In the genomic region with DNA sequence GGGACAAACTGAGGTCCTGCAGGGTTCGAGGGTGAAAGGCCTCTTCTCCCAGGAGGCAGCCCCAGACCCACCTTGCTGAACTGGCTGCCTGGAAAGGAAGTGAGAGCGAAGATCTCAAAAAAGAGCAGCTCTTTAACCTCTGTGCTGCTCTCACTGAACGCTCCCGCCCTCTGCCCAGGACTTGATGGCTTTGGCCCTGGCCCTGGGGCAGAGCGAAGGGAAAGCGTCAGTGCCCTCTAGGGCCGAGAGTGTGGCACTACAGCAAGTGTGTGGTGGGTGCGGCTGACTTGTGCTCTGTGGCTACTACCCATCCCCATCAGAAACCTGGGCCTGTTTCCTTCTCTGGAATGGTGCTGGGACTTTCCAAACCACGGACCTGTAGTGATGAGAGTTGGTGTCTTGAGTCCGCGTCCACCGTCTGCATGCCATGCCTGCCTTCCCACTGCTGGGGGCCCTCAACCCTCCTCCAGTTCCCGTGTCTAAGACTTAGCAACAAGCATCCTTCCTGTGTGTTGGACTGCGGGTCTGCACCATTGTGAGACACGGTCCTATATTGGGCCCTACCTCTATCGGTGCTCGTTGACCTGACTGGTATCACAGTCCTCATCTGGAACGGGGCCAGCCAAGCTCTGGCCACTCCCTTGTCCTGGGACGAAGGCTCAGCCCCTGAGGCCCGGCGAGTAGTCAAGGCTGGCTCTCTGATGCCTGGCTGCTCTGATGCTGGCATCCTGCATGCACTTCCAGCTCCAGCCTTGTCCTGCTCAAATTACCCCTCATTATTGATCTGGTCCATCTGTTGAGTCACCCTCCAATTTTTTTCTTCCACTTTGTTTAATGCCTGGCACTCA, we compare ENCODE assay signal across 1 cellular context.
TF ChIP-seq lines count a peak whose summit lies in the region.

No MANE protein-coding gene starts in this region.

TF ChIP-seq in HepG2, 621 proteins besides CTCF, POLR2A, EP300 and RAD21 (continued from another document and continues in another):
- TF ChIP-seq, protein P1, sequence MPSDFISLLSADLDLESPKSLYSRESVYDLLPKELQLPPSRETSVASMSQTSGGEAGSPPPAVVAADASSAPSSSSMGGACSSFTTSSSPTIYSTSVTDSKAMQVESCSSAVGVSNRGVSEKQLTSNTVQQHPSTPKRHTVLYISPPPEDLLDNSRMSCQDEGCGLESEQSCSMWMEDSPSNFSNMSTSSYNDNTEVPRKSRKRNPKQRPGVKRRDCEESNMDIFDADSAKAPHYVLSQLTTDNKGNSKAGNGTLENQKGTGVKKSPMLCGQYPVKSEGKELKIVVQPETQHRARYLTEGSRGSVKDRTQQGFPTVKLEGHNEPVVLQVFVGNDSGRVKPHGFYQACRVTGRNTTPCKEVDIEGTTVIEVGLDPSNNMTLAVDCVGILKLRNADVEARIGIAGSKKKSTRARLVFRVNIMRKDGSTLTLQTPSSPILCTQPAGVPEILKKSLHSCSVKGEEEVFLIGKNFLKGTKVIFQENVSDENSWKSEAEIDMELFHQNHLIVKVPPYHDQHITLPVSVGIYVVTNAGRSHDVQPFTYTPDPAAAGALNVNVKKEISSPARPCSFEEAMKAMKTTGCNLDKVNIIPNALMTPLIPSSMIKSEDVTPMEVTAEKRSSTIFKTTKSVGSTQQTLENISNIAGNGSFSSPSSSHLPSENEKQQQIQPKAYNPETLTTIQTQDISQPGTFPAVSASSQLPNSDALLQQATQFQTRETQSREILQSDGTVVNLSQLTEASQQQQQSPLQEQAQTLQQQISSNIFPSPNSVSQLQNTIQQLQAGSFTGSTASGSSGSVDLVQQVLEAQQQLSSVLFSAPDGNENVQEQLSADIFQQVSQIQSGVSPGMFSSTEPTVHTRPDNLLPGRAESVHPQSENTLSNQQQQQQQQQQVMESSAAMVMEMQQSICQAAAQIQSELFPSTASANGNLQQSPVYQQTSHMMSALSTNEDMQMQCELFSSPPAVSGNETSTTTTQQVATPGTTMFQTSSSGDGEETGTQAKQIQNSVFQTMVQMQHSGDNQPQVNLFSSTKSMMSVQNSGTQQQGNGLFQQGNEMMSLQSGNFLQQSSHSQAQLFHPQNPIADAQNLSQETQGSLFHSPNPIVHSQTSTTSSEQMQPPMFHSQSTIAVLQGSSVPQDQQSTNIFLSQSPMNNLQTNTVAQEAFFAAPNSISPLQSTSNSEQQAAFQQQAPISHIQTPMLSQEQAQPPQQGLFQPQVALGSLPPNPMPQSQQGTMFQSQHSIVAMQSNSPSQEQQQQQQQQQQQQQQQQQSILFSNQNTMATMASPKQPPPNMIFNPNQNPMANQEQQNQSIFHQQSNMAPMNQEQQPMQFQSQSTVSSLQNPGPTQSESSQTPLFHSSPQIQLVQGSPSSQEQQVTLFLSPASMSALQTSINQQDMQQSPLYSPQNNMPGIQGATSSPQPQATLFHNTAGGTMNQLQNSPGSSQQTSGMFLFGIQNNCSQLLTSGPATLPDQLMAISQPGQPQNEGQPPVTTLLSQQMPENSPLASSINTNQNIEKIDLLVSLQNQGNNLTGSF (CRISPR knock-in tag; IDR thresholded peaks at IDR 0.05), result no peak
- TF ChIP-seq JUNB (CRISPR knock-in tag; IDR thresholded peaks at IDR 0.05; ENCODE audit: borderline replicate concordance), result no peak
- no peak for TF ChIP-seq ZNF136 (CRISPR knock-in tag; IDR thresholded peaks at IDR 0.05; ENCODE audit: low read depth)
- TF ChIP-seq RBM22 (optimal IDR thresholded peaks at IDR 0.05; ENCODE audit: low read length), result no peak
- no peak for TF ChIP-seq RBM39 (IDR thresholded peaks at IDR 0.05; ENCODE audit: low read depth, low read length, poor library complexity, severe bottlenecking)
- no peak for TF ChIP-seq SOX5 (CRISPR knock-in tag; IDR thresholded peaks at IDR 0.05; ENCODE audit: borderline replicate concordance)
- TF ChIP-seq, protein P2, sequence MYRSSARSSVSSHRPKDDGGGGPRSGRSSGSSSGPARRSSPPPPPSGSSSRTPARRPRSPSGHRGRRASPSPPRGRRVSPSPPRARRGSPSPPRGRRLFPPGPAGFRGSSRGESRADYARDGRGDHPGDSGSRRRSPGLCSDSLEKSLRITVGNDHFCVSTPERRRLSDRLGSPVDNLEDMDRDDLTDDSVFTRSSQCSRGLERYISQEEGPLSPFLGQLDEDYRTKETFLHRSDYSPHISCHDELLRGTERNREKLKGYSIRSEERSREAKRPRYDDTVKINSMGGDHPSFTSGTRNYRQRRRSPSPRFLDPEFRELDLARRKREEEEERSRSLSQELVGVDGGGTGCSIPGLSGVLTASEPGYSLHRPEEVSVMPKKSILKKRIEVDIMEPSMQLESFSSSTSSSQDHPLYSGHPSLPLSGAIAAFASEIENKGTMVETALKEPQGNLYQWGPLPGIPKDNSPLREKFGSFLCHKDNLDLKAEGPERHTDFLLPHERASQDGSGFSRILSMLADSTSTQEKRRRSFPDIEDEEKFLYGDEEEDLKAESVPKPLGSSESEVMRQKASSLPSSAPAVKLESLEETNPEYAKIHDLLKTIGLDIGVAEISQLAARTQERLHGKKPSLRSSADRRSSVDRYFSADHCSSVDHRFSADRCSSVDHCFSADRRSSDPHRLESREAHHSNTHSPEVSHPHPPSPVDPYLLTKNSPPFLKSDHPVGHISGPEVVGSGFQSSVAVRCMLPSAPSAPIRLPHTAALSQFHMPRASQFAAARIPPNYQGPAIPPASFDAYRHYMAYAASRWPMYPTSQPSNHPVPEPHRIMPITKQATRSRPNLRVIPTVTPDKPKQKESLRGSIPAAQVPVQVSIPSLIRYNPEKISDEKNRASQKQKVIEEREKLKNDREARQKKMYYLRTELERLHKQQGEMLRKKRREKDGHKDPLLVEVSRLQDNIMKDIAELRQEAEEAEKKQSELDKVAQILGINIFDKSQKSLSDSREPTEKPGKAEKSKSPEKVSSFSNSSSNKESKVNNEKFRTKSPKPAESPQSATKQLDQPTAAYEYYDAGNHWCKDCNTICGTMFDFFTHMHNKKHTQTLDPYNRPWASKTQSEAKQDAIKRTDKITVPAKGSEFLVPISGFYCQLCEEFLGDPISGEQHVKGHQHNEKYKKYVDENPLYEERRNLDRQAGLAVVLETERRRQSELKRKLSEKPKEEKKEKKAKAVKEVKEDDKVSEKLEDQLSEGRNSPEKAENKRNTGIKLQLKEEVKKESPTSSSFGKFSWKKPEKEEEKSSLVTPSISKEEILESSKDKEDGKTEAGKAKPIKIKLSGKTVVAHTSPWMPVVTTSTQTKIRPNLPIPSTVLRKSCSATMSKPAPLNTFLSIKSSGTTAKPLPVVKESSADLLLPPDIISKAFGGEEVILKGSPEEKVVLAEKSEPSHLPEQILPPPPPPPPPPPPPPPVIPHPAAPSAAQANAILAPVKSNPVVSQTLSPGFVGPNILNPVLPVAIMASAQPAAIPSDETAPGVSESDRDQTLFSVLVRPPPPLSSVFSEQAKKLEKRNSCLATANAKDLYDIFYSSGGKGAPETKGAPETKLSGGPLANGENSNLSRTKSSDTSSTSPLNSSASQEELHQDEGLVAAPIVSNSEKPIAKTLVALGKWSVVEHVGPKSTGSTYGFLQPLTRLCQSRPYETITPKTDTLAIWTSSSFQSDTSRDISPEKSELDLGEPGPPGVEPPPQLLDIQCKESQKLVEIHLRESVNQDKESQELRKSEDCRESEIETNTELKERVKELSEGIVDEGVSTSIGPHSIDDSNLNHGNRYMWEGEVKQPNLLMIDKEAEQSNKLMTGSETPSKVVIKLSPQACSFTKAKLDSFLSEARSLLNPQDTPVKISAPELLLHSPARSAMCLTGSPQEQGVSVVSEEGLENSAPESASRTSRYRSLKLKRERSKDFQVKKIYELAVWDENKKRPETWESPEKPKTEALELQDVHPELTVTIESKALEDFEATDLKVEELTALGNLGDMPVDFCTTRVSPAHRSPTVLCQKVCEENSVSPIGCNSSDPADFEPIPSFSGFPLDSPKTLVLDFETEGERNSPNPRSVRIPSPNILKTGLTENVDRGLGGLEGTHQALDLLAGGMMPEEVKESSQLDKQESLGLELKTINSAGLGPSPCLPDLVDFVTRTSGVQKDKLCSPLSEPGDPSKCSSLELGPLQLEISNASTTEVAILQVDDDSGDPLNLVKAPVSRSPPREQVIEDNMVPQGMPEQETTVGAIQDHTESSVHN (CRISPR knock-in tag; IDR thresholded peaks at IDR 0.05), result no peak
- no peak for TF ChIP-seq ZNF782 (CRISPR knock-in tag; IDR thresholded peaks at IDR 0.05; ENCODE audit: borderline replicate concordance)
- TF ChIP-seq, protein P3, sequence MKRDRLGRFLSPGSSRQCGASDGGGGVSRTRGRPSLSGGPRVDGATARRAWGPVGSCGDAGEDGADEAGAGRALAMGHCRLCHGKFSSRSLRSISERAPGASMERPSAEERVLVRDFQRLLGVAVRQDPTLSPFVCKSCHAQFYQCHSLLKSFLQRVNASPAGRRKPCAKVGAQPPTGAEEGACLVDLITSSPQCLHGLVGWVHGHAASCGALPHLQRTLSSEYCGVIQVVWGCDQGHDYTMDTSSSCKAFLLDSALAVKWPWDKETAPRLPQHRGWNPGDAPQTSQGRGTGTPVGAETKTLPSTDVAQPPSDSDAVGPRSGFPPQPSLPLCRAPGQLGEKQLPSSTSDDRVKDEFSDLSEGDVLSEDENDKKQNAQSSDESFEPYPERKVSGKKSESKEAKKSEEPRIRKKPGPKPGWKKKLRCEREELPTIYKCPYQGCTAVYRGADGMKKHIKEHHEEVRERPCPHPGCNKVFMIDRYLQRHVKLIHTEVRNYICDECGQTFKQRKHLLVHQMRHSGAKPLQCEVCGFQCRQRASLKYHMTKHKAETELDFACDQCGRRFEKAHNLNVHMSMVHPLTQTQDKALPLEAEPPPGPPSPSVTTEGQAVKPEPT (CRISPR knock-in tag; IDR thresholded peaks at IDR 0.05; ENCODE audit: low read depth), result no peak
- TF ChIP-seq MED13 (CRISPR knock-in tag; IDR thresholded peaks at IDR 0.05), result no peak
- no peak for TF ChIP-seq NAIF1 (CRISPR knock-in tag; IDR thresholded peaks at IDR 0.05; ENCODE audit: borderline replicate concordance)
- TF ChIP-seq ZMYM4 (CRISPR knock-in tag; IDR thresholded peaks at IDR 0.05), result 0 out of 2 replicates have a peak, but pooled peaks have one; percentile 16
- no peak for TF ChIP-seq PPARG (CRISPR knock-in tag; conservative IDR thresholded peaks at IDR 0.05)
- TF ChIP-seq ZNF570 (CRISPR knock-in tag; IDR thresholded peaks at IDR 0.05; ENCODE audit: borderline replicate concordance), result no peak
- TF ChIP-seq, protein P4, sequence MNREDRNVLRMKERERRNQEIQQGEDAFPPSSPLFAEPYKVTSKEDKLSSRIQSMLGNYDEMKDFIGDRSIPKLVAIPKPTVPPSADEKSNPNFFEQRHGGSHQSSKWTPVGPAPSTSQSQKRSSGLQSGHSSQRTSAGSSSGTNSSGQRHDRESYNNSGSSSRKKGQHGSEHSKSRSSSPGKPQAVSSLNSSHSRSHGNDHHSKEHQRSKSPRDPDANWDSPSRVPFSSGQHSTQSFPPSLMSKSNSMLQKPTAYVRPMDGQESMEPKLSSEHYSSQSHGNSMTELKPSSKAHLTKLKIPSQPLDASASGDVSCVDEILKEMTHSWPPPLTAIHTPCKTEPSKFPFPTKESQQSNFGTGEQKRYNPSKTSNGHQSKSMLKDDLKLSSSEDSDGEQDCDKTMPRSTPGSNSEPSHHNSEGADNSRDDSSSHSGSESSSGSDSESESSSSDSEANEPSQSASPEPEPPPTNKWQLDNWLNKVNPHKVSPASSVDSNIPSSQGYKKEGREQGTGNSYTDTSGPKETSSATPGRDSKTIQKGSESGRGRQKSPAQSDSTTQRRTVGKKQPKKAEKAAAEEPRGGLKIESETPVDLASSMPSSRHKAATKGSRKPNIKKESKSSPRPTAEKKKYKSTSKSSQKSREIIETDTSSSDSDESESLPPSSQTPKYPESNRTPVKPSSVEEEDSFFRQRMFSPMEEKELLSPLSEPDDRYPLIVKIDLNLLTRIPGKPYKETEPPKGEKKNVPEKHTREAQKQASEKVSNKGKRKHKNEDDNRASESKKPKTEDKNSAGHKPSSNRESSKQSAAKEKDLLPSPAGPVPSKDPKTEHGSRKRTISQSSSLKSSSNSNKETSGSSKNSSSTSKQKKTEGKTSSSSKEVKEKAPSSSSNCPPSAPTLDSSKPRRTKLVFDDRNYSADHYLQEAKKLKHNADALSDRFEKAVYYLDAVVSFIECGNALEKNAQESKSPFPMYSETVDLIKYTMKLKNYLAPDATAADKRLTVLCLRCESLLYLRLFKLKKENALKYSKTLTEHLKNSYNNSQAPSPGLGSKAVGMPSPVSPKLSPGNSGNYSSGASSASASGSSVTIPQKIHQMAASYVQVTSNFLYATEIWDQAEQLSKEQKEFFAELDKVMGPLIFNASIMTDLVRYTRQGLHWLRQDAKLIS (CRISPR knock-in tag; IDR thresholded peaks at IDR 0.05), result no peak
- TF ChIP-seq, protein P5, sequence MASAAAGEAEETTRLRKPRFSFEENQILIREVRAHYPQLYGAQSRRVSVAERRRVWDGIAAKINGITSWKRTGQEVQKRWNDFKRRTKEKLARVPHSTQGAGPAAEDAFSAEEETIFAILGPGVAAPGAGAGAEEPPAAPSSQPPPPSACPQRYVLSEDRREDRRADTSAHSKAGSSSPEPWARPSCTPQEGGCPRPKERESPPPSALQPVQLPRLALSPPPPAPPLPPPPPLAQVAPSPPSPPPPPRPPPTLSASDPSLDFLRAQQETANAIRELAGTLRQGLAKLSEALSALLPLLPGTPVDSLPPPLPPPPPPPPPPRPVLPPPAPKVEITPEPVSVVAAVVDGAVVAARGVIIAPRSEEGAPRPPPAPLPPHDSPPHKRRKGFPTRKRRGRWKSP (CRISPR knock-in tag; IDR thresholded peaks at IDR 0.05), result no peak
- TF ChIP-seq XBP1 (CRISPR knock-in tag; IDR thresholded peaks at IDR 0.05), result no peak
- TF ChIP-seq, protein P6, sequence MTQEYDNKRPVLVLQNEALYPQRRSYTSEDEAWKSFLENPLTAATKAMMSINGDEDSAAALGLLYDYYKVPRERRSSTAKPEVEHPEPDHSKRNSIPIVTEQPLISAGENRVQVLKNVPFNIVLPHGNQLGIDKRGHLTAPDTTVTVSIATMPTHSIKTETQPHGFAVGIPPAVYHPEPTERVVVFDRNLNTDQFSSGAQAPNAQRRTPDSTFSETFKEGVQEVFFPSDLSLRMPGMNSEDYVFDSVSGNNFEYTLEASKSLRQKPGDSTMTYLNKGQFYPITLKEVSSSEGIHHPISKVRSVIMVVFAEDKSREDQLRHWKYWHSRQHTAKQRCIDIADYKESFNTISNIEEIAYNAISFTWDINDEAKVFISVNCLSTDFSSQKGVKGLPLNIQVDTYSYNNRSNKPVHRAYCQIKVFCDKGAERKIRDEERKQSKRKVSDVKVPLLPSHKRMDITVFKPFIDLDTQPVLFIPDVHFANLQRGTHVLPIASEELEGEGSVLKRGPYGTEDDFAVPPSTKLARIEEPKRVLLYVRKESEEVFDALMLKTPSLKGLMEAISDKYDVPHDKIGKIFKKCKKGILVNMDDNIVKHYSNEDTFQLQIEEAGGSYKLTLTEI (CRISPR knock-in tag; conservative IDR thresholded peaks at IDR 0.05), result no peak
- no peak for TF ChIP-seq PHF21A (CRISPR knock-in tag; IDR thresholded peaks at IDR 0.05)
- TF ChIP-seq, protein P7, sequence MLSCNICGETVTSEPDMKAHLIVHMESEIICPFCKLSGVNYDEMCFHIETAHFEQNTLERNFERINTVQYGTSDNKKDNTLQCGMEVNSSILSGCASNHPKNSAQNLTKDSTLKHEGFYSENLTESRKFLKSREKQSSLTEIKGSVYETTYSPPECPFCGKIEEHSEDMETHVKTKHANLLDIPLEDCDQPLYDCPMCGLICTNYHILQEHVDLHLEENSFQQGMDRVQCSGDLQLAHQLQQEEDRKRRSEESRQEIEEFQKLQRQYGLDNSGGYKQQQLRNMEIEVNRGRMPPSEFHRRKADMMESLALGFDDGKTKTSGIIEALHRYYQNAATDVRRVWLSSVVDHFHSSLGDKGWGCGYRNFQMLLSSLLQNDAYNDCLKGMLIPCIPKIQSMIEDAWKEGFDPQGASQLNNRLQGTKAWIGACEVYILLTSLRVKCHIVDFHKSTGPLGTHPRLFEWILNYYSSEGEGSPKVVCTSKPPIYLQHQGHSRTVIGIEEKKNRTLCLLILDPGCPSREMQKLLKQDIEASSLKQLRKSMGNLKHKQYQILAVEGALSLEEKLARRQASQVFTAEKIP (CRISPR knock-in tag; IDR thresholded peaks at IDR 0.05; ENCODE audit: borderline replicate concordance), result no peak
- TF ChIP-seq NFRKB (IDR thresholded peaks at IDR 0.05), result no peak
- no peak for TF ChIP-seq HNRNPUL1 (IDR thresholded peaks at IDR 0.05; ENCODE audit: low read depth, low read length)
- no peak for TF ChIP-seq ZNF557 (CRISPR knock-in tag; IDR thresholded peaks at IDR 0.05)
- peak; percentile 33; the same call in 1 of the 2 replicates for TF ChIP-seq HNF4A (CRISPR knock-in tag; IDR thresholded peaks at IDR 0.05)
- no peak for TF ChIP-seq ASH2L (IDR thresholded peaks at IDR 0.05; ENCODE audit: insufficient read length, low read depth, low read length)
- TF ChIP-seq SNAI1 (CRISPR knock-in tag; IDR thresholded peaks at IDR 0.05; ENCODE audit: borderline replicate concordance), result no peak
